23 cellular contexts compared by ENCODE assay signal in genomic region chr17:69702078-69702477, GRCh38.
A peak's percentile ranks its signal among the peaks of the same experiment; 100 is the strongest.
DNase-seq lines count a peak whose midpoint lies in the region; ATAC-seq, FAIRE-seq and TF ChIP-seq lines count a peak whose summit lies in the region.
"Had no signal": no experiment of that assay in that cellular context is flagged by ENCODE, and none has a peak within 500 bp of the region (broad histone marks: within the 10 kb centered on the region; RNA-seq: fewer than 3 reads in every experiment).

No MANE protein-coding gene starts in this region.

- H3K27ac ChIP-seq in RWPE2 (ENCODE audit: poor library complexity, severe bottlenecking) (no peak overlapping the region), foreskin keratinocyte (no peak overlapping the region)
- H3K27ac ChIP-seq: BLaER1 treated with 17β-estradiol and CSF1 and Interleukin-3, amounts not matched to agents 10 nM and 100 nM had no signal

- FAIRE-seq in HTR-8/SVneo (lab: Jason Lieb, UNC): peak; percentile 9
- FAIRE-seq: A204.1, D721Med, G401.6, GM12892, H54 had no signal

- H3K36me3 ChIP-seq in RWPE2 (ENCODE audit: low read depth): no peaks in the 10 kb centered on the region
- H3K36me3 ChIP-seq: BE2C, HAP-1 had no signal

- H3K4me1 ChIP-seq in RWPE2 (ENCODE audit: insufficient read depth, poor library complexity, severe bottlenecking) (no peaks in the 10 kb centered on the region), foreskin keratinocyte (no peaks in the 10 kb centered on the region)
- H3K4me1 ChIP-seq: BE2C; BLaER1 treated with 17β-estradiol and CSF1 and Interleukin-3, amounts not matched to agents 10 nM and 100 nM; HAP-1 had no signal

- peak; percentile 76 for DNase-seq in DMS53 (lab: John Stamatoyannopoulos, UW)
- DNase-seq in HTR-8/SVneo (ENCODE audit: insufficient read length, low spot score): no peak
- no peak for DNase-seq in RWPE2 (ENCODE audit: low spot score)
- DNase-seq in foreskin keratinocyte: peak; percentile 2 to 48
- no peak for DNase-seq in activated naive CD4-positive, alpha-beta T cell treated with anti-CD3 and anti-CD28 coated beads, Interleukin-2, amount 50 U/mL, for 16 hours
- DNase-seq: ACHN; AML-193; BE2C; CD4-positive, alpha-beta T cell; CD8-positive, alpha-beta memory T cell; DMS 273 treated with DMSO at 0.1 percent for 48 hours; DND-41; GOT3; HFFc6 had no signal

- TF ChIP-seq CTCF in RWPE2 (IDR thresholded peaks at IDR 0.05; ENCODE audit: poor library complexity, severe bottlenecking) (no peak), foreskin keratinocyte (conservative IDR thresholded peaks at IDR 0.05) (no peak)

- ATAC-seq in RWPE2 (ENCODE audit: low read depth) (peak; percentile 74; the same call in 2 of the 3 replicates), foreskin keratinocyte (peak; percentile 84), HG02571 (IDR thresholded peaks at IDR 0.05; ENCODE audit: unreplicated experiment) (no peak), GM21381 (IDR thresholded peaks at IDR 0.05; ENCODE audit: unreplicated experiment) (no peak)

- no peak overlapping the region for H3K4me3 ChIP-seq in RWPE2 (ENCODE audit: severe bottlenecking)
- H3K4me3 ChIP-seq: BLaER1 treated with 17β-estradiol and CSF1 and Interleukin-3, amounts not matched to agents 10 nM and 100 nM; HAP-1 had no signal

- H3K27me3 ChIP-seq in RWPE2 (ENCODE audit: insufficient read depth, poor library complexity, severe bottlenecking): no peaks in the 10 kb centered on the region
- H3K27me3 ChIP-seq in foreskin keratinocyte: no peaks in the 10 kb centered on the region
- H3K27me3 ChIP-seq: BE2C; BLaER1 treated with 17β-estradiol and CSF1 and Interleukin-3, amounts not matched to agents 10 nM and 100 nM had no signal

- H3K9me3 ChIP-seq in RWPE2 (ENCODE audit: severe bottlenecking): peaks cover 11% of the 10 kb centered on the region
- H3K9me3 ChIP-seq: BE2C, HAP-1 had no signal

Comparison
In these comparisons a context has a peak if more than half of its experiments do, and no peak if none do; other contexts are left out.
1. DNase-seq: peak in DMS53 (single experiment) and foreskin keratinocyte (2 of 2); none in HTR-8/SVneo (single experiment), RWPE2 (single experiment) and activated naive CD4-positive, alpha-beta T cell treated with anti-CD3 and anti-CD28 coated beads, Interleukin-2, amount 50 U/mL, for 16 hours (single experiment).
2. ATAC-seq: peak in RWPE2 (single experiment) and foreskin keratinocyte (single experiment); none in HG02571 (single experiment) and GM21381 (single experiment).